8 cellular contexts compared by ENCODE assay signal in the genomic region with DNA sequence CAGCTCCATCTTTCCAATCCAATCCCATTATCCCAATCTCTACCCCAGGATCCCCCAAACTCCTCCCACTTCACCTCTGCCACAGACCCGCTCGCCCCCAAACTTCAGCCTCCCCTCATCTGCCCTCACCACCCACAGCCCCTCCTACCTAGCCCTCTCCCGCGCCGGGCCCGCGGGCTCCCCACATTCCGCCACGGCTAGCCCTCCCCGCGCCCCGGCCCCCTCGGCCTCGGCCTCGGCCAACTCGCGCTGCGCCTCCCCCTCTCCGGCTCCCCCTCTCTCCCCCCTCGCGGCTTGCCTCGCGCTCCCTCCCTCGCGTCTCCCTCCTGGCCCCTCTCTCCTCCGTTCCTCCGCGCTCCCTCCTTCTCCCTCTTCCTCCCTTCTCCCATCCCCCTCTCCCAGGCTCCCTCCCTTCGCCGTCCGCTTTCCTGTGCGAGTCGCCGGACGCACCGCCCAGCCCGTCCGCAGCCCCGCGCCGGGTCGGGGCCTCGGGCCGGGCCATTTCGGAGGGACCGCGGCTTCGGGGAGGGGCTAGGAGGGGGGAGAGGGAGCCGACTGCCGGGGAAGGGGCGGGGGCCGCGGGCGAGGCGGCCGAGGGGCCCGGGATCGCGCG. TPM values are rescaled to one million over a fixed set of nuclear protein-coding genes. Genes with fewer than 3 reads are reported as not detected.
DNase-seq lines count a peak whose midpoint lies in the region; ATAC-seq and TF ChIP-seq lines count a peak whose summit lies in the region.

A gene with protein sequence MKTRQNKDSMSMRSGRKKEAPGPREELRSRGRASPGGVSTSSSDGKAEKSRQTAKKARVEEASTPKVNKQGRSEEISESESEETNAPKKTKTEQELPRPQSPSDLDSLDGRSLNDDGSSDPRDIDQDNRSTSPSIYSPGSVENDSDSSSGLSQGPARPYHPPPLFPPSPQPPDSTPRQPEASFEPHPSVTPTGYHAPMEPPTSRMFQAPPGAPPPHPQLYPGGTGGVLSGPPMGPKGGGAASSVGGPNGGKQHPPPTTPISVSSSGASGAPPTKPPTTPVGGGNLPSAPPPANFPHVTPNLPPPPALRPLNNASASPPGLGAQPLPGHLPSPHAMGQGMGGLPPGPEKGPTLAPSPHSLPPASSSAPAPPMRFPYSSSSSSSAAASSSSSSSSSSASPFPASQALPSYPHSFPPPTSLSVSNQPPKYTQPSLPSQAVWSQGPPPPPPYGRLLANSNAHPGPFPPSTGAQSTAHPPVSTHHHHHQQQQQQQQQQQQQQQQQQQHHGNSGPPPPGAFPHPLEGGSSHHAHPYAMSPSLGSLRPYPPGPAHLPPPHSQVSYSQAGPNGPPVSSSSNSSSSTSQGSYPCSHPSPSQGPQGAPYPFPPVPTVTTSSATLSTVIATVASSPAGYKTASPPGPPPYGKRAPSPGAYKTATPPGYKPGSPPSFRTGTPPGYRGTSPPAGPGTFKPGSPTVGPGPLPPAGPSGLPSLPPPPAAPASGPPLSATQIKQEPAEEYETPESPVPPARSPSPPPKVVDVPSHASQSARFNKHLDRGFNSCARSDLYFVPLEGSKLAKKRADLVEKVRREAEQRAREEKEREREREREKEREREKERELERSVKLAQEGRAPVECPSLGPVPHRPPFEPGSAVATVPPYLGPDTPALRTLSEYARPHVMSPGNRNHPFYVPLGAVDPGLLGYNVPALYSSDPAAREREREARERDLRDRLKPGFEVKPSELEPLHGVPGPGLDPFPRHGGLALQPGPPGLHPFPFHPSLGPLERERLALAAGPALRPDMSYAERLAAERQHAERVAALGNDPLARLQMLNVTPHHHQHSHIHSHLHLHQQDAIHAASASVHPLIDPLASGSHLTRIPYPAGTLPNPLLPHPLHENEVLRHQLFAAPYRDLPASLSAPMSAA (N-terminal part only) (plus strand): TSS at position 581 of the 613 bp plus-strand sequence. CDS start 6,043 bp downstream, outside the sequence.

- H3K36me3 ChIP-seq in BLaER1 (peaks cover 5% of the 10 kb centered on the region; the same call in 1 of the 2 replicates), GM23248 (ENCODE audit: low read depth) (0 out of 2 replicates have a peak, but pooled peaks cover 6% of the 10 kb centered on the region), OCI-LY3 (replicated peaks; ENCODE audit: low read depth, low read length) (peaks cover 10% of the 10 kb centered on the region)

- H3K4me3 ChIP-seq in BLaER1 (peak within 1 kb of the TSS; percentile 78), GM23248 (peak within 1 kb of the TSS; percentile 99), OCI-LY3 (ENCODE audit: low read length) (peak within 1 kb of the TSS; percentile 100)

- H2AFZ ChIP-seq in GM23248: peak within 1 kb of the TSS; percentile 86
- H2AFZ ChIP-seq in OCI-LY3 (ENCODE audit: low read depth, low read length): peak within 1 kb of the TSS; percentile 99

- peaks cover 88% of the 10 kb centered on the region for H3K4me1 ChIP-seq in BLaER1
- H3K4me1 ChIP-seq in GM23248 (ENCODE audit: insufficient read depth): peaks cover 44% of the 10 kb centered on the region
- peaks cover 30% of the 10 kb centered on the region for H3K4me1 ChIP-seq in OCI-LY3 (ENCODE audit: low read length)

- peak within 1 kb of the TSS; percentile 98 for H3K4me2 ChIP-seq in BLaER1
- H3K4me2 ChIP-seq in GM23248 (ENCODE audit: unreplicated experiment): peak within 1 kb of the TSS; percentile 99
- peak within 1 kb of the TSS; percentile 95 for H3K4me2 ChIP-seq in OCI-LY3 (ENCODE audit: low read length)

- DNase-seq in GM23248: peak; percentile 76
- peak; percentile 87 for DNase-seq in Right ventricle myocardium superior
- DNase-seq in nucleus accumbens (lab: John Stamatoyannopoulos, UW): peak in 54 of 56 donors; percentile 21 to 91 (median 77)

- ATAC-seq in Right ventricle myocardium superior (ENCODE audit: poor library complexity) (peak; percentile 61), GM18498 (IDR thresholded peaks at IDR 0.05; ENCODE audit: unreplicated experiment) (no peak), GM18861 (IDR thresholded peaks at IDR 0.05; ENCODE audit: unreplicated experiment) (no peak)

- peaks cover 45% of the 10 kb centered on the region for H3F3A ChIP-seq in GM23248 (ENCODE audit: insufficient read depth)

- no peaks in the 10 kb centered on the region for H3K9me2 ChIP-seq in GM23248 (ENCODE audit: insufficient read depth)

- WGBS in GM23248 (ENCODE audit: low coverage in 1 of 2, low lambda C conversion rate in 2 of 2, missing lambda C conversion rate in 2 of 2), 2 experiments: 1% methylated on average over 17 to 60 of the region's 60 CpGs
- 0 to 1% (median 1%) methylated on average over 48 to 60 of the region's 60 CpGs for WGBS in adipose tissue, 3 donors

- peaks cover 35% of the 10 kb centered on the region for H4K20me1 ChIP-seq in BLaER1
- peaks cover 10% of the 10 kb centered on the region; the same call in 1 of the 2 replicates for H4K20me1 ChIP-seq in GM23248 (ENCODE audit: insufficient read depth)
- H4K20me1 ChIP-seq in OCI-LY3 (ENCODE audit: insufficient read depth, low read length): no peaks in the 10 kb centered on the region

- no peaks in the 10 kb centered on the region for H3K27me3 ChIP-seq in BLaER1
- H3K27me3 ChIP-seq in GM23248 (replicated peaks; ENCODE audit: insufficient read depth): no peaks in the 10 kb centered on the region
- no peaks in the 10 kb centered on the region for H3K27me3 ChIP-seq in OCI-LY3 (ENCODE audit: low read depth, low read length)

- peak within 1 kb of the TSS; percentile 93 for H3K27ac ChIP-seq in BLaER1
- H3K27ac ChIP-seq in GM23248: peak within 1 kb of the TSS; percentile 85
- peak within 1 kb of the TSS; percentile 66 for H3K27ac ChIP-seq in OCI-LY3 (ENCODE audit: low read length)
- peak within 1 kb of the TSS; percentile 77 for H3K27ac ChIP-seq in adipose tissue (ENCODE audit: low read depth, low read length)

- H3K9me3 ChIP-seq in BLaER1 (no peaks in the 10 kb centered on the region), GM23248 (ENCODE audit: low read depth) (no peaks in the 10 kb centered on the region), OCI-LY3 (ENCODE audit: insufficient read depth, low read length) (no peaks in the 10 kb centered on the region)

- H3K79me2 ChIP-seq in GM23248 (ENCODE audit: insufficient read depth) (peaks cover 54% of the 10 kb centered on the region), OCI-LY3 (ENCODE audit: low read length) (peaks cover 38% of the 10 kb centered on the region)

- H3K9ac ChIP-seq in BLaER1: peak within 1 kb of the TSS; percentile 89
- peak within 1 kb of the TSS; percentile 96 for H3K9ac ChIP-seq in GM23248
- peak within 1 kb of the TSS; percentile 96 for H3K9ac ChIP-seq in OCI-LY3 (ENCODE audit: low read length)

- no peak for TF ChIP-seq CTCF in OCI-LY3 (IDR thresholded peaks at IDR 0.05; ENCODE audit: low read depth, low read length)

- intact Hi-C loops in Right ventricle myocardium superior (cut with DNase I): no loop called here

- in situ Hi-C loops in GM23248 (cut with MboI): no loop called here

RNA-seq across cellular contexts. Expression of the gene that starts here (rescaled TPM):
- total RNA-seq in GM23248 (2014; rRNA removed; shearing (Covaris generic)): 6.5 and 8.7 TPM in 2 replicates
- polyA plus RNA-seq in GM23248 (2016; fragmentation: Nextera tagmentation; extraction: Ambion mirVana) (13.3 and 14.7 TPM in 2 replicates), adipose tissue (100 to 1,000 TPM in 2 of 3 donors, 10 to 100 TPM in 1; 38.1 to 127 (median 119) TPM)
- 69.7 TPM for total RNA-seq in Right ventricle myocardium superior
